Comparison of ENCODE assay signal across 9 cellular contexts in genomic region chr3:36876181-36876936, GRCh38.
DNase-seq lines count a peak whose midpoint lies in the region; ATAC-seq and TF ChIP-seq lines count a peak whose summit lies in the region.
"Had no signal": no experiment of that assay in that cellular context is flagged by ENCODE, and none has a peak within 500 bp of the region (broad histone marks: within the 10 kb centered on the region; RNA-seq: fewer than 3 reads in every experiment).

No MANE protein-coding gene starts in this region.

- H3K36me3 ChIP-seq in testis (ENCODE audit: low read depth, missing control alignments), result no peaks in the 10 kb centered on the region
- H3K36me3 ChIP-seq in SJCRH30, result no peaks in the 10 kb centered on the region

- H3K27me3 ChIP-seq in testis (no peaks in the 10 kb centered on the region), SJCRH30 (no peaks in the 10 kb centered on the region)

- ATAC-seq in GM18907 (IDR thresholded peaks at IDR 0.05; ENCODE audit: unreplicated experiment), result peak; percentile 99
- peak; percentile 99 for ATAC-seq in HG03045 (IDR thresholded peaks at IDR 0.05; ENCODE audit: unreplicated experiment)
- ATAC-seq in T-cell (replicated peaks in 1 of 4), result peak; percentile 86 to 92 (median 91)
- peak; percentile 97 for ATAC-seq in natural killer cell treated with Interleukin-12 subunit alpha and Interleukin-12 subunit beta and Interleukin-15 and Interleukin-18, amount 100 ng/mL, for 72 hours

- peaks cover 31% of the 10 kb centered on the region for H3K36me3 Mint-ChIP-seq in T-cell
- no peaks in the 10 kb centered on the region for H3K36me3 Mint-ChIP-seq in natural killer cell treated with Interleukin-12 subunit alpha and Interleukin-12 subunit beta and Interleukin-15 and Interleukin-18, amount 100 ng/mL, for 72 hours

- TF ChIP-seq CTCF in testis (IDR thresholded peaks at IDR 0.05), result no peak

- peak overlapping the region; percentile 94 to 99 for H3K27ac Mint-ChIP-seq in T-cell
- peak overlapping the region; percentile 78 to 90 for H3K27ac Mint-ChIP-seq in natural killer cell treated with Interleukin-12 subunit alpha and Interleukin-12 subunit beta and Interleukin-15 and Interleukin-18, amount 100 ng/mL, for 72 hours
- H3K27ac Mint-ChIP-seq: nephron had no signal

- H3K27ac ChIP-seq in testis (no peak overlapping the region), SJCRH30 (no peak overlapping the region)

- POLR2A ChIA-PET in T-cell (lab: Charles Lee), result interaction anchor here (0.6 to 1.7 kb wide), 7 partner anchors 13 to 117 kb away, joined by 3 to 18 read pairs (median 3); partner anchors contain the start of genes EPM2AIP1 (in 1 of the 2) and MLH1 (in 1 of the 2)

- peak overlapping the region; percentile 61 to 76 (median 66) for H3K4me3 Mint-ChIP-seq in T-cell
- H3K4me3 Mint-ChIP-seq in natural killer cell treated with Interleukin-12 subunit alpha and Interleukin-12 subunit beta and Interleukin-15 and Interleukin-18, amount 100 ng/mL, for 72 hours, result peak overlapping the region; percentile 83
- H3K4me3 Mint-ChIP-seq: nephron had no signal

- no peaks in the 10 kb centered on the region for H3K9me3 Mint-ChIP-seq in T-cell
- no peaks in the 10 kb centered on the region for H3K9me3 Mint-ChIP-seq in natural killer cell treated with Interleukin-12 subunit alpha and Interleukin-12 subunit beta and Interleukin-15 and Interleukin-18, amount 100 ng/mL, for 72 hours
- H3K9me3 Mint-ChIP-seq: nephron had no signal

- H3K4me1 Mint-ChIP-seq in T-cell, result peaks cover 55 to 65% (median 57%) of the 10 kb centered on the region in 3 donors
- H3K4me1 Mint-ChIP-seq in natural killer cell treated with Interleukin-12 subunit alpha and Interleukin-12 subunit beta and Interleukin-15 and Interleukin-18, amount 100 ng/mL, for 72 hours (ENCODE audit: low read depth in 2 of 2), result peaks cover 34 to 38% of the 10 kb centered on the region in 2 donors
- H3K4me1 Mint-ChIP-seq: nephron had no signal

- no peaks in the 10 kb centered on the region for H3K27me3 Mint-ChIP-seq in T-cell
- H3K27me3 Mint-ChIP-seq in natural killer cell treated with Interleukin-12 subunit alpha and Interleukin-12 subunit beta and Interleukin-15 and Interleukin-18, amount 100 ng/mL, for 72 hours, result no peaks in the 10 kb centered on the region

- intact Hi-C loops in testis (cut with DNase I; ENCODE audit: low total_unique reads), result no loop called here

- CTCF ChIA-PET in T-cell (lab: Charles Lee), result interaction anchor here in 1 of 2 donors (0.6 to 2.4 kb wide), 9 partner anchors 8 to 1164 kb away, joined by 3 to 20 read pairs (median 4); partner anchors contain the start of genes EPM2AIP1 and MLH1

- DNase-seq in AML-193 (lab: John Stamatoyannopoulos, UW) (peak; percentile 20 to 38), T-cell (peak in 24 of 34 experiments; percentile 4 to 39 (median 16)), testis (no peak), SJCRH30 (no peak), amniotic stem cell (lab: John Stamatoyannopoulos, UW) (no peak)
- DNase-seq in natural killer cell treated with Interleukin-12 subunit alpha and Interleukin-12 subunit beta and Interleukin-15 and Interleukin-18, amount 100 ng/mL, for 72 hours (ENCODE audit: low spot score), result peak; percentile 67

- H3K4me3 ChIP-seq in testis (no peak overlapping the region), SJCRH30 (no peak overlapping the region)

- WGBS in testis, 2 donors, result 78% methylated on average over 7 of the region's 7 CpGs

- no peaks in the 10 kb centered on the region for H3K9me3 ChIP-seq in testis
- H3K9me3 ChIP-seq in SJCRH30 (replicated peaks), result no peaks in the 10 kb centered on the region

- no peaks in the 10 kb centered on the region for H3K4me1 ChIP-seq in testis
- no peaks in the 10 kb centered on the region for H3K4me1 ChIP-seq in SJCRH30

- no peak for TF ChIP-seq POLR2A in testis (IDR thresholded peaks at IDR 0.05)

Comparison
In these comparisons a context has a peak if more than half of its experiments do, and no peak if none do; other contexts are left out.
1. DNase-seq: peak in AML-193 (2 of 2), T-cell (24 of 34) and natural killer cell treated with Interleukin-12 subunit alpha and Interleukin-12 subunit beta and Interleukin-15 and Interleukin-18, amount 100 ng/mL, for 72 hours (single experiment); none in testis (single experiment), SJCRH30 (0 of 2) and amniotic stem cell (single experiment).
2. Peak in every context shown above with its lines, with median percentiles within 50 percentile points of each other: ATAC-seq.